ENCODE assay signal across 28 cellular contexts in the genomic region with DNA sequence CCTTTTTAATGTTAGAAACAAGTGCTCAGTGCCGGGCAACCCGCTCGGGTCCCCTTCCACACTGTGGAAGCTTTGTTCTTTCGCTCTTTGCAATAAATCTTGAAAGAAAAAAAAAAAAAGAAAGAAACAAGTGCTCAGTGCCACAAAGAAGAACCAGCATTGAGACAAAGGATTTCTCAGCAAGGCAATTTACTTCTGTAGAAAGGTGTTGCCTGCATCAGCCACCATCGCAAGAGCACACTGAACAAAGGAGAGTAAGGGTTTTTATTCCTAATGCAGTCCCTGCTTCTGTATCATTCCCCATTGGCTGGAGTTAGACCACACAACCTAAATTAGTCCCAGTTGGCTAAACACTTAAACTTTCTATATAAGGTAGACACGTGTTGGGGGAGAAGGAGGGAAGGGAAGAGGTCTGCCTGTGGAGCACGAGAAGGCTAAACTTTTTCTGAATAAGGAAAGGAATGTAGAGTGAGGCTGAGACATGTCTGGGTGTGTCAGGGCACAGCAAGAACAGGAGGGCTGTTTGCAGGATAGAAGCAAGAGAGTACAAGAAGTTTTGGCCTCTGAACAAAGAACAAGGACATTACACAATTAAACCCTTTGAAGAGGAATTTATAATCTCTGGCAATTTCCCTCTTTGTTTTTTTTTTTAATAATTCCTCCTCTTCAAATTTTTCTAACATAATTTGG. TPM values are rescaled to one million over a fixed set of nuclear protein-coding genes. Genes with fewer than 3 reads are reported as not detected.
"Had no signal": no experiment of that assay in that cellular context is flagged by ENCODE, and none has a peak within 500 bp of the region (broad histone marks: within the 10 kb centered on the region; RNA-seq: fewer than 3 reads in every experiment).

No MANE protein-coding gene starts in this region.

- H3K4me3 Mint-ChIP-seq: activated naive CD8-positive, alpha-beta T cell; memory B cell; naive thymus-derived CD8-positive, alpha-beta T cell had no signal

- H3K36me3 ChIP-seq: esophagus muscularis mucosa, right atrium auricular region, spleen, tibial nerve had no signal

- ATAC-seq: body of pancreas; left cardiac atrium; naive thymus-derived CD8-positive, alpha-beta T cell had no signal

- H3K27ac Mint-ChIP-seq: activated naive CD8-positive, alpha-beta T cell; memory B cell had no signal

- H3K27ac ChIP-seq: body of pancreas, esophagus muscularis mucosa, right atrium auricular region, spleen, tibial nerve had no signal

- H3K27me3 ChIP-seq: body of pancreas, esophagus muscularis mucosa, right atrium auricular region, spleen, tibial nerve had no signal

- H3K4me1 Mint-ChIP-seq: memory B cell had no signal

- H3K27me3 Mint-ChIP-seq: activated naive CD8-positive, alpha-beta T cell; naive thymus-derived CD8-positive, alpha-beta T cell had no signal

- H3K4me3 ChIP-seq: body of pancreas, esophagus muscularis mucosa, right atrium auricular region, spleen, tibial nerve had no signal

- FAIRE-seq: endothelial cell of umbilical vein, frontal cortex had no signal

- H3K4me1 ChIP-seq: body of pancreas, esophagus muscularis mucosa, right atrium auricular region, tibial nerve had no signal

- DNase-seq: activated CD4-positive, alpha-beta T cell treated with anti-CD3 and anti-CD28 coated beads for 4 hours; activated CD4-positive, alpha-beta T cell treated with anti-CD3 and anti-CD28 coated beads, Interleukin-2, amount 50 U/mL, for 4 hours; activated effector memory CD4-positive, alpha-beta T cell treated with Interleukin-2 at 50 U/mL for 16 hours; activated naive CD4-positive, alpha-beta T cell treated with Interleukin-2 at 50 U/mL for 16 hours; activated T-cell treated with anti-CD3 and anti-CD28 coated beads for 4 hours; anterior cingulate cortex; body of pancreas; glutamatergic neuron; islet precursor cell; left cardiac atrium; naive thymus-derived CD8-positive, alpha-beta T cell; spleen; stimulated activated naive CD4-positive, alpha-beta T cell had no signal

RNA-seq across cellular contexts. Expression of a gene that starts 21.4 kb away (rescaled TPM):
- total RNA-seq: body of pancreas; cardiac septum; endothelial cell of umbilical vein; esophagus muscularis mucosa; frontal cortex; left cardiac atrium; liver; naive thymus-derived CD8-positive, alpha-beta T cell; omental fat pad; pulmonary artery endothelial cell; right atrium auricular region; spleen; T-helper 1 cell treated with Interleukin-12 subunit alpha and Interleukin-12 subunit beta and Interleukin-4 antibody, amounts not matched to agents 30 ng/mL and 1 ng/mL, for 36 hours; temporal lobe; tibial nerve; ureter had no signal
- polyA plus RNA-seq: adipose tissue; endothelial cell of umbilical vein; liver; naive thymus-derived CD8-positive, alpha-beta T cell had no signal

RNA-seq across cellular contexts. Expression of a gene that starts 29.5 kb away (rescaled TPM):
- total RNA-seq: body of pancreas; cardiac septum; endothelial cell of umbilical vein; esophagus muscularis mucosa; frontal cortex; left cardiac atrium; liver; naive thymus-derived CD8-positive, alpha-beta T cell; omental fat pad; pulmonary artery endothelial cell; right atrium auricular region; spleen; T-helper 1 cell treated with Interleukin-12 subunit alpha and Interleukin-12 subunit beta and Interleukin-4 antibody, amounts not matched to agents 30 ng/mL and 1 ng/mL, for 36 hours; tibial nerve; ureter had no signal
- polyA plus RNA-seq: adipose tissue; endothelial cell of umbilical vein; liver; naive thymus-derived CD8-positive, alpha-beta T cell; spleen had no signal
